ENCODE assay signal across 8 cellular contexts in genomic region chr20:59850018-59850641, GRCh38.
DNase-seq lines count a peak whose midpoint lies in the region; ATAC-seq and TF ChIP-seq lines count a peak whose summit lies in the region.

No MANE protein-coding gene starts in this region.

- peaks cover 0 to 3% of the 10 kb centered on the region in 2 donors for H3K4me1 ChIP-seq in lung (ENCODE audit: control insufficient read depth in 2 of 2, insufficient read depth in 2 of 2, low read length in 2 of 2)

- H3K9me3 Mint-ChIP-seq in natural killer cell (no peaks in the 10 kb centered on the region), MCF 10A (ENCODE audit: unreplicated experiment) (no peaks in the 10 kb centered on the region)
- H3K9me3 Mint-ChIP-seq in natural killer cell treated with Interleukin-12 subunit alpha and Interleukin-12 subunit beta and Interleukin-15 and Interleukin-18, amount 100 ng/mL, for 72 hours = no peaks in the 10 kb centered on the region

- DNase-seq in natural killer cell (no peak), NCI-H2171 (lab: John Stamatoyannopoulos, UW) (peak; percentile 45), MCF 10A (ENCODE audit: unreplicated experiment) (peak; percentile 55), lung (ENCODE audit: low spot score) (no peak), amygdala (lab: John Stamatoyannopoulos, UW) (no peak)
- DNase-seq in natural killer cell treated with Interleukin-12 subunit alpha and Interleukin-12 subunit beta and Interleukin-15 and Interleukin-18, amount 100 ng/mL, for 72 hours (ENCODE audit: low spot score) = no peak
- DNase-seq in effector CD4-positive, alpha-beta T cell = no peak

- H3K36me3 Mint-ChIP-seq in natural killer cell (no peaks in the 10 kb centered on the region), MCF 10A (ENCODE audit: insufficient read depth, unreplicated experiment) (peaks cover 48% of the 10 kb centered on the region)
- no peaks in the 10 kb centered on the region for H3K36me3 Mint-ChIP-seq in natural killer cell treated with Interleukin-12 subunit alpha and Interleukin-12 subunit beta and Interleukin-15 and Interleukin-18, amount 100 ng/mL, for 72 hours

- ATAC-seq in natural killer cell (peak in 1 of 3 donors; percentile 50), lung (ENCODE audit: insufficient read depth, low FRiP score) (no peak), GM18505 (IDR thresholded peaks at IDR 0.05; ENCODE audit: unreplicated experiment) (no peak)
- no peak for ATAC-seq in natural killer cell treated with Interleukin-12 subunit alpha and Interleukin-12 subunit beta and Interleukin-15 and Interleukin-18, amount 100 ng/mL, for 72 hours

- no peak for TF ChIP-seq POLR2A in GM18505 (IDR thresholded peaks at IDR 0.05; ENCODE audit: borderline replicate concordance, extremely low read depth, insufficient read depth, insufficient read length)

- BruUV-seq in MCF 10A (replicated peaks; lab: Mats Ljungman, UMichigan) = no TSS peak

- H3K36me3 ChIP-seq in lung (ENCODE audit: control insufficient read depth in 2 of 2, insufficient read depth in 2 of 2, low read length in 2 of 2) = peaks cover 0 to 2% of the 10 kb centered on the region in 2 donors

- no peak overlapping the region for H3K4me3 ChIP-seq in lung

- peak; percentile 65 for TF ChIP-seq CTCF in natural killer cell (IDR thresholded peaks at IDR 0.05)
- peak; percentile 70 for TF ChIP-seq CTCF in MCF 10A (IDR thresholded peaks at IDR 0.05; ENCODE audit: unreplicated experiment)
- peak; percentile 10 for TF ChIP-seq CTCF in lung (IDR thresholded peaks at IDR 0.05; ENCODE audit: control extremely low read depth, extremely low read depth)

- no peaks in the 10 kb centered on the region for H3K27me3 Mint-ChIP-seq in natural killer cell (ENCODE audit: low read depth in 2 of 2)
- H3K27me3 Mint-ChIP-seq in natural killer cell treated with Interleukin-12 subunit alpha and Interleukin-12 subunit beta and Interleukin-15 and Interleukin-18, amount 100 ng/mL, for 72 hours = peaks cover 0 to 2% of the 10 kb centered on the region in 2 donors
- H3K27me3 Mint-ChIP-seq in MCF 10A (ENCODE audit: insufficient read depth, unreplicated experiment) = no peaks in the 10 kb centered on the region

- H3K27ac ChIP-seq in lung (ENCODE audit: low read depth in 1 of 2, low read length in 1 of 2) = no peak overlapping the region

- intact Hi-C loops in natural killer cell (cut with micrococcal nuclease) = no loop called here
- intact Hi-C loops in MCF 10A (cut with micrococcal nuclease) = loop anchor here (1.0 to 2.0 kb wide), 2 partner anchors 67 to 251 kb away; no protein-coding TSS in a partner anchor

- no peaks in the 10 kb centered on the region for H3K9me3 ChIP-seq in lung (ENCODE audit: control insufficient read depth in 2 of 2, insufficient read depth in 1 of 2, low read length in 1 of 2)

- H3K27ac Mint-ChIP-seq in natural killer cell (no peak overlapping the region), MCF 10A (ENCODE audit: low read depth, unreplicated experiment) (no peak overlapping the region)
- H3K27ac Mint-ChIP-seq in natural killer cell treated with Interleukin-12 subunit alpha and Interleukin-12 subunit beta and Interleukin-15 and Interleukin-18, amount 100 ng/mL, for 72 hours = no peak overlapping the region

- no peaks in the 10 kb centered on the region for H3K27me3 ChIP-seq in lung (ENCODE audit: control insufficient read depth, insufficient read depth)

- POLR2A ChIA-PET in MCF 10A (lab: Yijun Ruan, JAX) = interaction anchor here (0.8 to 10.6 kb wide), 13 partner anchors 13 to 90 kb away, joined by 3 to 146 read pairs (median 4); partner anchors contain the start of genes FAM217B and PPP1R3D

- no peak overlapping the region for H3K4me3 Mint-ChIP-seq in natural killer cell
- H3K4me3 Mint-ChIP-seq in natural killer cell treated with Interleukin-12 subunit alpha and Interleukin-12 subunit beta and Interleukin-15 and Interleukin-18, amount 100 ng/mL, for 72 hours = no peak overlapping the region
- no peak overlapping the region for H3K4me3 Mint-ChIP-seq in MCF 10A (ENCODE audit: unreplicated experiment)

- 66 to 69% methylated on average over 7 of the region's 7 CpGs for WGBS in lung, 2 donors

- CTCF ChIA-PET in MCF 10A (lab: Yijun Ruan, JAX) = interaction anchor here (0.6 to 31.9 kb wide), 41 partner anchors 10 to 322 kb away, joined by 3 to 929 read pairs (median 5); partner anchors contain the start of genes FAM217B, PPP1R3D and SYCP2

- H3K4me1 Mint-ChIP-seq in natural killer cell (no peaks in the 10 kb centered on the region), MCF 10A (ENCODE audit: insufficient read depth, unreplicated experiment) (peaks cover 13% of the 10 kb centered on the region)
- H3K4me1 Mint-ChIP-seq in natural killer cell treated with Interleukin-12 subunit alpha and Interleukin-12 subunit beta and Interleukin-15 and Interleukin-18, amount 100 ng/mL, for 72 hours (ENCODE audit: low read depth in 2 of 2) = no peaks in the 10 kb centered on the region

Comparison
In these comparisons a context has a peak if more than half of its experiments do, and no peak if none do; other contexts are left out.
1. DNase-seq: peak in NCI-H2171 (single experiment) and MCF 10A (single experiment); none in natural killer cell (single experiment), natural killer cell treated with Interleukin-12 subunit alpha and Interleukin-12 subunit beta and Interleukin-15 and Interleukin-18, amount 100 ng/mL, for 72 hours (single experiment), lung (single experiment), amygdala (0 of 56) and effector CD4-positive, alpha-beta T cell (single experiment).
2. CTCF ChIP-seq: peak in every context shown above with its lines; median percentile 70 in MCF 10A; 65 in natural killer cell; 10 in lung.